ENCODE assay signal across 8 cellular contexts in the genomic region with DNA sequence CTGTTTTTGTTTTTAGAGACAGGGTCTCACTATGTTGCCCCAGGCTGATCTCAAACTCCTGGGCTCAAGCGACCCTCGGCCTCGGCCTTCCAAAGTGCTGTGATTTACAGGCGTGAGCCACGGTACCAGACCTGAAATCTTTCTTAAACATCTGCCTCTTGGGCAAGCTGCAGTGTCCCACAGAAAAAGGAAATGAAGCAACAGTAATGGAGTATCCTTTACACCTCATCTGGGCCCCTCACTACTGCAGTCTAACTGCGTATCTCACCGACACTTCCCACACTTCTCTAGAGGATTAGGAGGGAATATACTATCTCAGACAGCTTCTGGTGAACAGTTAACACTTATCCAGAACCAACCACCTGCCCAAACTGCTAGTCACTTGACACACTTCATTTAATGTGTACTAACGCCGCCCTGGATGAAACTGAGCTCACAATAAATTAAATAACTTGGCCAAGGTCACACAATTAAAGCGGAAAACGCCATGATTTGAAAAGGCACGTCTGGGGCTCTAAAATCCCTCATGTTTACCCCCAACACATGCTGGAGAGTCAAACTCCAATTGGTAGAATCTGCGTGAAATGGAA. TPM values are rescaled to one million over a fixed set of nuclear protein-coding genes. Genes with fewer than 3 reads are reported as not detected.
DNase-seq lines count a peak whose midpoint lies in the region; ATAC-seq and TF ChIP-seq lines count a peak whose summit lies in the region.

No MANE protein-coding gene starts in this region.

- TF ChIP-seq CTCF in GM10248 (IDR thresholded peaks at IDR 0.05; ENCODE audit: control extremely low read depth, extremely low read depth, low read depth, missing control alignments), result no peak

- no peaks in the 10 kb centered on the region for H3K9me3 ChIP-seq in duodenal mucosa (ENCODE audit: control insufficient read depth in 1 of 2, low read length in 2 of 2)

- peak overlapping the region; percentile 99 for H3K27ac Mint-ChIP-seq in activated CD4-positive, alpha-beta T cell treated with anti-CD3 and anti-CD28 coated beads, Interleukin-2, amount 10 ng/mL, durations not matched to agents 24 days and 14 days
- peak overlapping the region; percentile 95 for H3K27ac Mint-ChIP-seq in natural killer cell treated with Interleukin-12 subunit alpha and Interleukin-12 subunit beta and Interleukin-15 and Interleukin-18, amount 100 ng/mL, for 72 hours

- H3K4me1 Mint-ChIP-seq in activated CD4-positive, alpha-beta T cell treated with anti-CD3 and anti-CD28 coated beads, Interleukin-2, amount 10 ng/mL, durations not matched to agents 24 days and 14 days, result peaks cover 48% of the 10 kb centered on the region
- H3K4me1 Mint-ChIP-seq in natural killer cell treated with Interleukin-12 subunit alpha and Interleukin-12 subunit beta and Interleukin-15 and Interleukin-18, amount 100 ng/mL, for 72 hours (ENCODE audit: low read depth in 2 of 2), result peaks cover 44 to 53% of the 10 kb centered on the region in 2 donors

- ATAC-seq in natural killer cell treated with Interleukin-12 subunit alpha and Interleukin-12 subunit beta and Interleukin-15 and Interleukin-18, amount 100 ng/mL, for 72 hours, result peak; percentile 17 to 32
- no peak for ATAC-seq in GM19463 (IDR thresholded peaks at IDR 0.05; ENCODE audit: unreplicated experiment)

- no peaks in the 10 kb centered on the region for H3K9me3 Mint-ChIP-seq in activated CD4-positive, alpha-beta T cell treated with anti-CD3 and anti-CD28 coated beads, Interleukin-2, amount 10 ng/mL, durations not matched to agents 24 days and 14 days
- H3K9me3 Mint-ChIP-seq in natural killer cell treated with Interleukin-12 subunit alpha and Interleukin-12 subunit beta and Interleukin-15 and Interleukin-18, amount 100 ng/mL, for 72 hours, result no peaks in the 10 kb centered on the region

- H3K27ac ChIP-seq in duodenal mucosa (ENCODE audit: low read depth, low read length), result no peak overlapping the region

- no peaks in the 10 kb centered on the region for H3K27me3 Mint-ChIP-seq in activated CD4-positive, alpha-beta T cell treated with anti-CD3 and anti-CD28 coated beads, Interleukin-2, amount 10 ng/mL, durations not matched to agents 24 days and 14 days
- no peaks in the 10 kb centered on the region for H3K27me3 Mint-ChIP-seq in natural killer cell treated with Interleukin-12 subunit alpha and Interleukin-12 subunit beta and Interleukin-15 and Interleukin-18, amount 100 ng/mL, for 72 hours

- H3K36me3 Mint-ChIP-seq in activated CD4-positive, alpha-beta T cell treated with anti-CD3 and anti-CD28 coated beads, Interleukin-2, amount 10 ng/mL, durations not matched to agents 24 days and 14 days (ENCODE audit: low read depth), result peaks cover 21% of the 10 kb centered on the region
- peaks cover 4% of the 10 kb centered on the region for H3K36me3 Mint-ChIP-seq in natural killer cell treated with Interleukin-12 subunit alpha and Interleukin-12 subunit beta and Interleukin-15 and Interleukin-18, amount 100 ng/mL, for 72 hours

- peak overlapping the region; percentile 90 for H3K4me3 Mint-ChIP-seq in activated CD4-positive, alpha-beta T cell treated with anti-CD3 and anti-CD28 coated beads, Interleukin-2, amount 10 ng/mL, durations not matched to agents 24 days and 14 days
- peak overlapping the region; percentile 97 for H3K4me3 Mint-ChIP-seq in natural killer cell treated with Interleukin-12 subunit alpha and Interleukin-12 subunit beta and Interleukin-15 and Interleukin-18, amount 100 ng/mL, for 72 hours

- peak overlapping the region; percentile 86 to 91 for H3K4me3 ChIP-seq in duodenal mucosa (ENCODE audit: low read depth in 1 of 2, low read length in 2 of 2)

- intact Hi-C loops in activated CD4-positive, alpha-beta T cell treated with anti-CD3 and anti-CD28 coated beads, Interleukin-2, amount 10 ng/mL, durations not matched to agents 24 days and 14 days (cut with micrococcal nuclease), result loop anchor here (2.0 to 10.0 kb wide), 3 partner anchors 59 to 451 kb away; no protein-coding TSS in a partner anchor

- H3K36me3 ChIP-seq in duodenal mucosa (ENCODE audit: control insufficient read depth in 1 of 2, insufficient read depth in 2 of 2, low read length in 2 of 2), result no peaks in the 10 kb centered on the region

- POLR2A ChIA-PET in GM10248 (lab: Yijun Ruan, JAX), result interaction anchor here (0.5 to 0.6 kb wide), 2 partner anchors 40 to 88 kb away, joined by 3 to 4 read pairs; no protein-coding TSS in a partner anchor

- peak; percentile 73 for DNase-seq in activated CD4-positive, alpha-beta T cell treated with anti-CD3 and anti-CD28 coated beads, Interleukin-2, amount 10 ng/mL, durations not matched to agents 24 days and 14 days
- no peak for DNase-seq in activated CD4-positive, alpha-beta T cell treated with anti-CD3 and anti-CD28 coated beads, Interleukin-2, amount 50 U/mL, for 1 hour
- DNase-seq in RKO (ENCODE audit: low spot score), result peak; percentile 57
- DNase-seq in natural killer cell treated with Interleukin-12 subunit alpha and Interleukin-12 subunit beta and Interleukin-15 and Interleukin-18, amount 100 ng/mL, for 72 hours (ENCODE audit: low spot score), result no peak
- no peak for DNase-seq in GM10248 (ENCODE audit: extremely low spot score)
- no peak for DNase-seq in NK-92 treated with Interleukin-12 subunit alpha and Interleukin-12 subunit beta, amount 100 ng/mL, for 24 hours (lab: John Stamatoyannopoulos, UW)

- peaks cover 22 to 30% of the 10 kb centered on the region in 2 donors for H3K4me1 ChIP-seq in duodenal mucosa (ENCODE audit: control insufficient read depth in 1 of 2, insufficient read depth in 2 of 2, low read length in 2 of 2)

- H3K9ac ChIP-seq in duodenal mucosa (ENCODE audit: low read depth in 1 of 2, low read length in 2 of 2), result peak overlapping the region; percentile 82 to 91

- CTCF ChIA-PET in GM10248 (lab: Yijun Ruan, JAX), result interaction anchor here (0.9 to 1.4 kb wide), 3 partner anchors 263 to 490 kb away, joined by 3 to 5 read pairs (median 3); no protein-coding TSS in a partner anchor

- H3K27me3 ChIP-seq in duodenal mucosa (ENCODE audit: control insufficient read depth in 1 of 2, insufficient read depth in 2 of 2, low read length in 2 of 2), result no peaks in the 10 kb centered on the region

RNA-seq across cellular contexts. Expression of a gene that starts 1.0 kb away (rescaled TPM):
- total RNA-seq in activated CD4-positive, alpha-beta T cell treated with anti-CD3 and anti-CD28 coated beads, Interleukin-2, amount 10 ng/mL, durations not matched to agents 24 days and 14 days, result 85.3 and 88.4 TPM in 2 replicates
- 100 to 1,000 TPM in 1 of 2 donors, 10 to 100 TPM in 1; 70.8 to 102 TPM for total RNA-seq in natural killer cell treated with Interleukin-12 subunit alpha and Interleukin-12 subunit beta and Interleukin-15 and Interleukin-18, amount 100 ng/mL, for 72 hours

Comparison
In these comparisons a context has a peak if more than half of its experiments do, and no peak if none do; other contexts are left out.
1. DNase-seq: peak in activated CD4-positive, alpha-beta T cell treated with anti-CD3 and anti-CD28 coated beads, Interleukin-2, amount 10 ng/mL, durations not matched to agents 24 days and 14 days (single experiment) and RKO (single experiment); none in activated CD4-positive, alpha-beta T cell treated with anti-CD3 and anti-CD28 coated beads, Interleukin-2, amount 50 U/mL, for 1 hour (single experiment), natural killer cell treated with Interleukin-12 subunit alpha and Interleukin-12 subunit beta and Interleukin-15 and Interleukin-18, amount 100 ng/mL, for 72 hours (single experiment), GM10248 (single experiment) and NK-92 treated with Interleukin-12 subunit alpha and Interleukin-12 subunit beta, amount 100 ng/mL, for 24 hours (single experiment).